ENCODE assay signal across 21 cellular contexts in genomic region chr7:81625311-81625651, GRCh38.
"Had no signal": no experiment of that assay in that cellular context is flagged by ENCODE, and none has a peak within 500 bp of the region (broad histone marks: within the 10 kb centered on the region; RNA-seq: fewer than 3 reads in every experiment).

No MANE protein-coding gene starts in this region.

- H3K27me3 ChIP-seq: gastroesophageal sphincter, heart left ventricle, neutrophil, tibial nerve had no signal

- DNase-seq: activated CD4-positive, alpha-beta T cell treated with anti-CD3 and anti-CD28 coated beads, Interleukin-2, amount 10 ng/mL, durations not matched to agents 24 days and 14 days; activated CD8-positive, alpha-beta T cell treated with anti-CD3 and anti-CD28 coated beads for 36 hours; activated naive CD4-positive, alpha-beta T cell treated with Interleukin-2 at 50 U/mL for 16 hours; activated naive CD8-positive, alpha-beta T cell treated with anti-CD3 and anti-CD28 coated beads, Interleukin-2, amount 10 ng/mL, durations not matched to agents 7 days and 5 days; activated T-cell treated with anti-CD3 and anti-CD28 coated beads, Interleukin-2, amount 50 U/mL, for 1 hour; anterior cingulate cortex; cortex of kidney; heart left ventricle; kidney glomerular epithelial cell; naive thymus-derived CD8-positive, alpha-beta T cell; posterior cingulate gyrus; T-cell; T-helper 9 cell had no signal

- H3K27ac Mint-ChIP-seq: activated CD4-positive, alpha-beta T cell treated with anti-CD3 and anti-CD28 coated beads, Interleukin-2, amount 10 ng/mL, durations not matched to agents 24 days and 14 days; activated CD8-positive, alpha-beta T cell treated with anti-CD3 and anti-CD28 coated beads for 36 hours; activated naive CD8-positive, alpha-beta T cell treated with anti-CD3 and anti-CD28 coated beads, Interleukin-2, amount 10 ng/mL, durations not matched to agents 7 days and 5 days; activated T-helper 2 cell treated with anti-CD3 and anti-CD28 coated beads, Interferon-gamma antibody, Interleukin-2, Interleukin-4, amounts not matched to agents 10 μg/mL and 5 μg/mL and 100 μg/mL, durations not matched to agents 14 hours and 24 hours and 36 hours; memory B cell; naive thymus-derived CD8-positive, alpha-beta T cell; stimulated activated naive CD8-positive, alpha-beta T cell treated with anti-CD3 and anti-CD28 coated beads, Interleukin-15, Interleukin-2, amounts not matched to agents 100 ng/mL and 50 ng/mL, for 24 hours; T-cell had no signal

- H3K9me3 Mint-ChIP-seq: activated CD4-positive, alpha-beta T cell treated with anti-CD3 and anti-CD28 coated beads, Interleukin-2, amount 10 ng/mL, durations not matched to agents 24 days and 14 days; activated CD8-positive, alpha-beta T cell treated with anti-CD3 and anti-CD28 coated beads for 36 hours; activated naive CD8-positive, alpha-beta T cell treated with anti-CD3 and anti-CD28 coated beads, Interleukin-2, amount 10 ng/mL, durations not matched to agents 7 days and 5 days; activated T-helper 2 cell treated with anti-CD3 and anti-CD28 coated beads, Interferon-gamma antibody, Interleukin-2, Interleukin-4, amounts not matched to agents 10 μg/mL and 5 μg/mL and 100 μg/mL, durations not matched to agents 14 hours and 24 hours and 36 hours; stimulated activated naive CD8-positive, alpha-beta T cell treated with anti-CD3 and anti-CD28 coated beads, Interleukin-15, Interleukin-2, amounts not matched to agents 100 ng/mL and 50 ng/mL, for 24 hours had no signal

- H3K27me3 Mint-ChIP-seq: activated CD4-positive, alpha-beta T cell treated with anti-CD3 and anti-CD28 coated beads, Interleukin-2, amount 10 ng/mL, durations not matched to agents 24 days and 14 days; activated CD8-positive, alpha-beta T cell treated with anti-CD3 and anti-CD28 coated beads for 36 hours; activated naive CD8-positive, alpha-beta T cell treated with anti-CD3 and anti-CD28 coated beads, Interleukin-2, amount 10 ng/mL, durations not matched to agents 7 days and 5 days; central memory CD8-positive, alpha-beta T cell; memory B cell; naive thymus-derived CD8-positive, alpha-beta T cell; stimulated activated naive CD8-positive, alpha-beta T cell treated with anti-CD3 and anti-CD28 coated beads, Interleukin-15, Interleukin-2, amounts not matched to agents 100 ng/mL and 50 ng/mL, for 24 hours; T-cell had no signal

- H3K36me3 ChIP-seq: gastroesophageal sphincter, heart left ventricle, neutrophil, tibial nerve had no signal

- H3K4me3 Mint-ChIP-seq: activated CD4-positive, alpha-beta T cell treated with anti-CD3 and anti-CD28 coated beads, Interleukin-2, amount 10 ng/mL, durations not matched to agents 24 days and 14 days; activated CD8-positive, alpha-beta T cell treated with anti-CD3 and anti-CD28 coated beads for 36 hours; activated naive CD8-positive, alpha-beta T cell treated with anti-CD3 and anti-CD28 coated beads, Interleukin-2, amount 10 ng/mL, durations not matched to agents 7 days and 5 days; central memory CD8-positive, alpha-beta T cell; memory B cell; naive thymus-derived CD8-positive, alpha-beta T cell; stimulated activated naive CD8-positive, alpha-beta T cell treated with anti-CD3 and anti-CD28 coated beads, Interleukin-15, Interleukin-2, amounts not matched to agents 100 ng/mL and 50 ng/mL, for 24 hours; T-cell had no signal

- H3K27ac ChIP-seq: gastroesophageal sphincter, neutrophil, tibial nerve had no signal

- H3K4me1 ChIP-seq: gastroesophageal sphincter had no signal

- H3K36me3 Mint-ChIP-seq: activated naive CD8-positive, alpha-beta T cell treated with anti-CD3 and anti-CD28 coated beads, Interleukin-2, amount 10 ng/mL, durations not matched to agents 7 days and 5 days; memory B cell; naive thymus-derived CD8-positive, alpha-beta T cell; T-cell had no signal

- ATAC-seq: activated CD8-positive, alpha-beta T cell treated with anti-CD3 and anti-CD28 coated beads for 36 hours; esophagus mucosa; gastroesophageal sphincter; heart left ventricle; naive thymus-derived CD8-positive, alpha-beta T cell; T-cell had no signal

- H3K4me1 Mint-ChIP-seq: activated CD4-positive, alpha-beta T cell treated with anti-CD3 and anti-CD28 coated beads, Interleukin-2, amount 10 ng/mL, durations not matched to agents 24 days and 14 days; activated naive CD8-positive, alpha-beta T cell treated with anti-CD3 and anti-CD28 coated beads, Interleukin-2, amount 10 ng/mL, durations not matched to agents 7 days and 5 days; central memory CD8-positive, alpha-beta T cell; memory B cell; naive thymus-derived CD8-positive, alpha-beta T cell; T-cell had no signal

- H3K9me3 ChIP-seq: gastroesophageal sphincter, heart left ventricle, neutrophil, tibial nerve had no signal

- H3K4me3 ChIP-seq: gastroesophageal sphincter, heart left ventricle, tibial nerve had no signal
